In the genomic region with DNA sequence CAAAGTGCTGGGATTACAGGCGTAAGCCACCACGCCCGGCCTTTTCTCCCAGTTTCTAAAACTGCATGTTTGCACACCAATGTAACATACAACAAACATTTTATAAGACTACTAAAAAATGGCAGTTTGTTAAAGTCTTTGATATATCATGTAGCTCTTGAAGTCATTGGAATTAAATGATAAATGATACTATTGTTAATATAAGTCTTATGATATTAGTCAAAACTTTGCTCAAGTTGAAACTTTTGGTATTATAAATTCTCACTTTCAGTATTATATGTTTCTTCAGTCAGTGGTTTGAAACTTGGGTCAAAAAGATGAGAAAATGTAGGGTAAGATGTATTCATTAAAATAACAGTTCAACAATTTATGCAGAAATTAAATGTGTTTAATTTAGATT, we compare ENCODE assay signal across 15 cellular contexts.
A peak's percentile ranks its signal among the peaks of the same experiment; 100 is the strongest.
DNase-seq lines count a peak whose midpoint lies in the region; ATAC-seq and TF ChIP-seq lines count a peak whose summit lies in the region.
"Had no signal": no experiment of that assay in that cellular context is flagged by ENCODE, and none has a peak within 500 bp of the region (broad histone marks: within the 10 kb centered on the region; RNA-seq: fewer than 3 reads in every experiment).

No MANE protein-coding gene starts in this region.

- no peaks in the 10 kb centered on the region for H3K27me3 Mint-ChIP-seq in activated T-helper 17 cell treated with anti-CD3 and anti-CD28 coated beads, Interleukin-2, amount 50 U/mL, for 72 hours
- H3K27me3 Mint-ChIP-seq: central memory CD8-positive, alpha-beta T cell had no signal

- TF ChIP-seq POLR2A in GM18505 (IDR thresholded peaks at IDR 0.05; ENCODE audit: borderline replicate concordance, extremely low read depth, insufficient read depth, insufficient read length), result no peak

- DNase-seq in COR-L47 (lab: John Stamatoyannopoulos, UW), result no peak
- DNase-seq: activated naive CD4-positive, alpha-beta T cell; C1 segment of cervical spinal cord; hypothalamus; left ventricle myocardium superior; NCI-H1930; thyroid gland had no signal

- peak; percentile 74 for ATAC-seq in GM18858 (IDR thresholded peaks at IDR 0.05; ENCODE audit: unreplicated experiment)
- ATAC-seq in GM21367 (IDR thresholded peaks at IDR 0.05; ENCODE audit: unreplicated experiment), result peak; percentile 49
- ATAC-seq in HG03064 (IDR thresholded peaks at IDR 0.05; ENCODE audit: low read depth, unreplicated experiment), result peak; percentile 60
- peak; percentile 83 for ATAC-seq in activated T-helper 17 cell treated with anti-CD3 and anti-CD28 coated beads, Interleukin-2, amount 50 U/mL, for 72 hours (replicated peaks)
- no peak for ATAC-seq in GM18505 (IDR thresholded peaks at IDR 0.05; ENCODE audit: unreplicated experiment)
- ATAC-seq in GM21529 (IDR thresholded peaks at IDR 0.05; ENCODE audit: unreplicated experiment), result no peak
- ATAC-seq: left ventricle myocardium superior had no signal

- peaks cover 6% of the 10 kb centered on the region for H3K4me1 Mint-ChIP-seq in activated T-helper 17 cell treated with anti-CD3 and anti-CD28 coated beads, Interleukin-2, amount 50 U/mL, for 72 hours
- H3K4me1 Mint-ChIP-seq: central memory CD8-positive, alpha-beta T cell; neural crest cell had no signal

- peak overlapping the region; percentile 72 for H3K4me3 Mint-ChIP-seq in activated T-helper 17 cell treated with anti-CD3 and anti-CD28 coated beads, Interleukin-2, amount 50 U/mL, for 72 hours
- H3K4me3 Mint-ChIP-seq: central memory CD8-positive, alpha-beta T cell; neural crest cell had no signal

- peaks cover 6% of the 10 kb centered on the region for H3K9me3 Mint-ChIP-seq in activated T-helper 17 cell treated with anti-CD3 and anti-CD28 coated beads, Interleukin-2, amount 50 U/mL, for 72 hours

- H3K36me3 Mint-ChIP-seq in activated T-helper 17 cell treated with anti-CD3 and anti-CD28 coated beads, Interleukin-2, amount 50 U/mL, for 72 hours (ENCODE audit: low read depth), result no peaks in the 10 kb centered on the region

- H3K27ac Mint-ChIP-seq in activated T-helper 17 cell treated with anti-CD3 and anti-CD28 coated beads, Interleukin-2, amount 50 U/mL, for 72 hours, result peak overlapping the region; percentile 85

Comparison
In these comparisons a context has a peak if more than half of its experiments do, and no peak if none do; other contexts are left out.
1. ATAC-seq: peak in GM18858 (single experiment), GM21367 (single experiment), HG03064 (single experiment) and activated T-helper 17 cell treated with anti-CD3 and anti-CD28 coated beads, Interleukin-2, amount 50 U/mL, for 72 hours (single experiment); none in GM18505 (single experiment) and GM21529 (single experiment).